In genomic region chr17:41369023-41369422, GRCh38 we compare ENCODE assay signal across 42 cellular contexts. TPM values are rescaled to one million over a fixed set of nuclear protein-coding genes. Genes with fewer than 3 reads are reported as not detected.
"Had no signal": no experiment of that assay in that cellular context is flagged by ENCODE, and none has a peak within 500 bp of the region (broad histone marks: within the 10 kb centered on the region; RNA-seq: fewer than 3 reads in every experiment).

No MANE protein-coding gene starts in this region.

- H3K27me3 Mint-ChIP-seq: activated naive CD4-positive, alpha-beta T cell treated with anti-CD3 and anti-CD28 coated beads, Interleukin-2, amount 10 ng/mL, durations not matched to agents 7 days and 5 days; activated naive CD4-positive, alpha-beta T cell treated with anti-CD3 and anti-CD28 coated beads, Interleukin-2, amount 50 U/mL, for 24 hours; activated naive CD8-positive, alpha-beta T cell; activated naive CD8-positive, alpha-beta T cell treated with anti-CD3 and anti-CD28 coated beads for 36 hours; activated naive CD8-positive, alpha-beta T cell treated with anti-CD3 and anti-CD28 coated beads, Interleukin-2, amount 10 ng/mL, durations not matched to agents 7 days and 5 days; activated naive CD8-positive, alpha-beta T cell treated with anti-CD3 and anti-CD28 coated beads, Interleukin-2, amount 50 U/mL, for 24 hours; activated T-cell treated with anti-CD3 and anti-CD28 coated beads, Interleukin-2, amount 50 U/mL, for 24 hours; activated T-helper 17 cell treated with anti-CD3 and anti-CD28 coated beads, Interleukin-2, amount 50 U/mL, for 72 hours; central memory CD8-positive, alpha-beta T cell had no signal

- ATAC-seq: activated naive CD4-positive, alpha-beta T cell treated with anti-CD3 and anti-CD28 coated beads, Interleukin-2, amount 50 U/mL, for 72 hours; activated naive CD8-positive, alpha-beta T cell treated with anti-CD3 and anti-CD28 coated beads, Interleukin-2, amount 50 U/mL, for 24 hours; activated T-cell treated with anti-CD3 and anti-CD28 coated beads, Interleukin-2, amount 50 U/mL, for 4 hours; activated T-helper 17 cell treated with anti-CD3 and anti-CD28 coated beads, Interleukin-2, amount 50 U/mL, for 72 hours; body of pancreas had no signal

- H3K36me3 Mint-ChIP-seq: activated naive CD4-positive, alpha-beta T cell treated with anti-CD3 and anti-CD28 coated beads, Interleukin-2, amount 10 ng/mL, durations not matched to agents 7 days and 5 days; activated naive CD4-positive, alpha-beta T cell treated with anti-CD3 and anti-CD28 coated beads, Interleukin-2, amount 50 U/mL, for 24 hours; activated naive CD4-positive, alpha-beta T cell treated with anti-CD3 and anti-CD28 coated beads, Interleukin-2, amount 50 U/mL, for 72 hours; activated naive CD8-positive, alpha-beta T cell; activated naive CD8-positive, alpha-beta T cell treated with anti-CD3 and anti-CD28 coated beads for 36 hours; activated naive CD8-positive, alpha-beta T cell treated with anti-CD3 and anti-CD28 coated beads, Interleukin-2, amount 10 ng/mL, durations not matched to agents 7 days and 5 days; brain had no signal

- H3K27ac Mint-ChIP-seq: activated naive CD4-positive, alpha-beta T cell treated with anti-CD3 and anti-CD28 coated beads for 36 hours; activated naive CD4-positive, alpha-beta T cell treated with anti-CD3 and anti-CD28 coated beads, Interleukin-2, amount 10 ng/mL, durations not matched to agents 7 days and 5 days; activated naive CD4-positive, alpha-beta T cell treated with anti-CD3 and anti-CD28 coated beads, Interleukin-2, amount 50 U/mL, for 24 hours; activated naive CD4-positive, alpha-beta T cell treated with anti-CD3 and anti-CD28 coated beads, Interleukin-2, amount 50 U/mL, for 72 hours; activated naive CD8-positive, alpha-beta T cell; activated naive CD8-positive, alpha-beta T cell treated with anti-CD3 and anti-CD28 coated beads for 36 hours; activated naive CD8-positive, alpha-beta T cell treated with anti-CD3 and anti-CD28 coated beads, Interleukin-2, amount 10 ng/mL, durations not matched to agents 7 days and 5 days; activated naive CD8-positive, alpha-beta T cell treated with anti-CD3 and anti-CD28 coated beads, Interleukin-2, amount 50 U/mL, for 24 hours; activated T-cell treated with anti-CD3 and anti-CD28 coated beads, Interleukin-2, amount 50 U/mL, for 24 hours; activated T-cell treated with anti-CD3 and anti-CD28 coated beads, Interleukin-2, amount 50 U/mL, for 72 hours; activated T-helper 1 cell treated with anti-CD3 and anti-CD28 coated beads, Interleukin-12 subunit alpha, Interleukin-12 subunit beta, Interleukin-2, Interleukin-4 antibody, amounts not matched to agents 30 ng/mL and 10 ng/mL and 1 ng/mL, durations not matched to agents 14 hours and 24 hours and 36 hours; activated T-helper 17 cell treated with anti-CD3 and anti-CD28 coated beads, Interleukin-2, amount 50 U/mL, for 72 hours; activated T-helper 2 cell treated with anti-CD3 and anti-CD28 coated beads, Interferon-gamma antibody, Interleukin-2, Interleukin-4, amounts not matched to agents 10 μg/mL and 5 μg/mL and 100 μg/mL, durations not matched to agents 14 hours and 24 hours and 36 hours; brain had no signal

- H3K4me3 Mint-ChIP-seq: activated naive CD4-positive, alpha-beta T cell treated with anti-CD3 and anti-CD28 coated beads for 36 hours; activated naive CD4-positive, alpha-beta T cell treated with anti-CD3 and anti-CD28 coated beads, Interleukin-2, amount 10 ng/mL, durations not matched to agents 7 days and 5 days; activated naive CD4-positive, alpha-beta T cell treated with anti-CD3 and anti-CD28 coated beads, Interleukin-2, amount 50 U/mL, for 24 hours; activated naive CD8-positive, alpha-beta T cell; activated naive CD8-positive, alpha-beta T cell treated with anti-CD3 and anti-CD28 coated beads for 36 hours; activated naive CD8-positive, alpha-beta T cell treated with anti-CD3 and anti-CD28 coated beads, Interleukin-2, amount 10 ng/mL, durations not matched to agents 7 days and 5 days; activated naive CD8-positive, alpha-beta T cell treated with anti-CD3 and anti-CD28 coated beads, Interleukin-2, amount 50 U/mL, for 24 hours; activated T-cell treated with anti-CD3 and anti-CD28 coated beads, Interleukin-2, amount 50 U/mL, for 24 hours; activated T-cell treated with anti-CD3 and anti-CD28 coated beads, Interleukin-2, amount 50 U/mL, for 4 hours; activated T-cell treated with anti-CD3 and anti-CD28 coated beads, Interleukin-2, amount 50 U/mL, for 72 hours; activated T-helper 1 cell treated with anti-CD3 and anti-CD28 coated beads, Interleukin-12 subunit alpha, Interleukin-12 subunit beta, Interleukin-2, Interleukin-4 antibody, amounts not matched to agents 30 ng/mL and 10 ng/mL and 1 ng/mL, durations not matched to agents 14 hours and 24 hours and 36 hours; activated T-helper 17 cell treated with anti-CD3 and anti-CD28 coated beads, Interleukin-2, amount 50 U/mL, for 72 hours; brain; central memory CD8-positive, alpha-beta T cell had no signal

- H3K9me3 ChIP-seq: adrenal gland, ascending aorta, body of pancreas, breast epithelium had no signal

- H3K4me1 Mint-ChIP-seq: activated naive CD4-positive, alpha-beta T cell treated with anti-CD3 and anti-CD28 coated beads, Interleukin-2, amount 10 ng/mL, durations not matched to agents 7 days and 5 days; activated naive CD8-positive, alpha-beta T cell treated with anti-CD3 and anti-CD28 coated beads, Interleukin-2, amount 10 ng/mL, durations not matched to agents 7 days and 5 days; activated naive CD8-positive, alpha-beta T cell treated with anti-CD3 and anti-CD28 coated beads, Interleukin-2, amount 50 U/mL, for 24 hours; activated T-helper 17 cell treated with anti-CD3 and anti-CD28 coated beads, Interleukin-2, amount 50 U/mL, for 72 hours; brain had no signal

- FAIRE-seq: astrocyte, bronchial epithelial cell had no signal

- DNase-seq: activated effector memory CD4-positive, alpha-beta T cell treated with anti-CD3 and anti-CD28 coated beads, Interleukin-2, amount 50 U/mL, for 16 hours; activated effector memory CD4-positive, alpha-beta T cell treated with Interleukin-2 at 50 U/mL for 16 hours; activated gamma-delta T cell; activated gamma-delta T cell treated with Interleukin-2 at 50 U/mL for 16 hours; activated naive CD4-positive, alpha-beta T cell; activated naive CD4-positive, alpha-beta T cell treated with anti-CD3 and anti-CD28 coated beads for 36 hours; activated naive CD4-positive, alpha-beta T cell treated with anti-CD3 and anti-CD28 coated beads, Interleukin-2, amount 10 ng/mL, durations not matched to agents 7 days and 5 days; activated naive CD4-positive, alpha-beta T cell treated with anti-CD3 and anti-CD28 coated beads, Interleukin-2, amount 50 U/mL, for 16 hours; activated naive CD4-positive, alpha-beta T cell treated with Interleukin-2 at 50 U/mL for 16 hours; activated naive CD8-positive, alpha-beta T cell treated with anti-CD3 and anti-CD28 coated beads for 36 hours; activated naive CD8-positive, alpha-beta T cell treated with anti-CD3 and anti-CD28 coated beads, Interleukin-2, amount 10 ng/mL, durations not matched to agents 7 days and 5 days; activated naive CD8-positive, alpha-beta T cell treated with anti-CD3 and anti-CD28 coated beads, Interleukin-2, amount 50 U/mL, for 24 hours; activated T-cell treated with anti-CD3 and anti-CD28 coated beads, Interleukin-2, amount 50 U/mL, for 24 hours; activated T-cell treated with anti-CD3 and anti-CD28 coated beads, Interleukin-2, amount 50 U/mL, for 4 hours; activated T-cell treated with anti-CD3 and anti-CD28 coated beads, Interleukin-2, amount 50 U/mL, for 48 hours; activated T-cell treated with anti-CD3 and anti-CD28 coated beads, Interleukin-2, amount 50 U/mL, for 72 hours; adrenal gland; amniotic stem cell; amygdala; anterior cingulate cortex; aorta; body of pancreas; brain microvascular endothelial cell; caudate nucleus; central memory CD4-positive, alpha-beta T cell; cerebellar nuclear complex had no signal

RNA-seq across cellular contexts. Expression of gene KRT33B, which starts 0.6 kb away (rescaled TPM):
- total RNA-seq: activated naive CD4-positive, alpha-beta T cell treated with anti-CD3 and anti-CD28 coated beads for 36 hours; activated naive CD4-positive, alpha-beta T cell treated with anti-CD3 and anti-CD28 coated beads, Interleukin-2, amount 50 U/mL, for 72 hours; activated naive CD8-positive, alpha-beta T cell treated with anti-CD3 and anti-CD28 coated beads for 36 hours; activated naive CD8-positive, alpha-beta T cell treated with anti-CD3 and anti-CD28 coated beads, Interleukin-2, amount 10 ng/mL, durations not matched to agents 7 days and 5 days; activated T-cell treated with anti-CD3 and anti-CD28 coated beads, Interleukin-2, amount 50 U/mL, for 4 hours; activated T-cell treated with anti-CD3 and anti-CD28 coated beads, Interleukin-2, amount 50 U/mL, for 72 hours; activated T-helper 1 cell treated with anti-CD3 and anti-CD28 coated beads, Interleukin-12 subunit alpha, Interleukin-12 subunit beta, Interleukin-2, Interleukin-4 antibody, amounts not matched to agents 30 ng/mL and 10 ng/mL and 1 ng/mL, durations not matched to agents 14 hours and 24 hours and 36 hours; activated T-helper 17 cell treated with anti-CD3 and anti-CD28 coated beads, Interleukin-2, amount 50 U/mL, for 72 hours; activated T-helper 2 cell treated with anti-CD3 and anti-CD28 coated beads, Interferon-gamma antibody, Interleukin-2, Interleukin-4, amounts not matched to agents 10 μg/mL and 5 μg/mL and 100 μg/mL, durations not matched to agents 14 hours and 24 hours and 36 hours; adrenal gland; aorta; ascending aorta; astrocyte; body of pancreas; breast epithelium; cardiac muscle cell; cardiac septum; cerebellum; chondrocyte had no signal

RNA-seq across cellular contexts. Expression of gene KRT34, which starts 13.1 kb away (rescaled TPM):
- total RNA-seq: activated naive CD4-positive, alpha-beta T cell treated with anti-CD3 and anti-CD28 coated beads for 36 hours; activated naive CD4-positive, alpha-beta T cell treated with anti-CD3 and anti-CD28 coated beads, Interleukin-2, amount 50 U/mL, for 72 hours; activated naive CD8-positive, alpha-beta T cell treated with anti-CD3 and anti-CD28 coated beads for 36 hours; activated naive CD8-positive, alpha-beta T cell treated with anti-CD3 and anti-CD28 coated beads, Interleukin-2, amount 10 ng/mL, durations not matched to agents 7 days and 5 days; activated T-cell treated with anti-CD3 and anti-CD28 coated beads, Interleukin-2, amount 50 U/mL, for 4 hours; activated T-cell treated with anti-CD3 and anti-CD28 coated beads, Interleukin-2, amount 50 U/mL, for 72 hours; activated T-helper 1 cell treated with anti-CD3 and anti-CD28 coated beads, Interleukin-12 subunit alpha, Interleukin-12 subunit beta, Interleukin-2, Interleukin-4 antibody, amounts not matched to agents 30 ng/mL and 10 ng/mL and 1 ng/mL, durations not matched to agents 14 hours and 24 hours and 36 hours; activated T-helper 17 cell treated with anti-CD3 and anti-CD28 coated beads, Interleukin-2, amount 50 U/mL, for 72 hours; activated T-helper 2 cell treated with anti-CD3 and anti-CD28 coated beads, Interferon-gamma antibody, Interleukin-2, Interleukin-4, amounts not matched to agents 10 μg/mL and 5 μg/mL and 100 μg/mL, durations not matched to agents 14 hours and 24 hours and 36 hours; adrenal gland; aorta; ascending aorta; astrocyte; body of pancreas; breast epithelium; cardiac muscle cell; cardiac septum; cerebellum; chondrocyte had no signal

RNA-seq across cellular contexts. Expression of gene KRT33A, which starts 18.4 kb away (rescaled TPM):
- total RNA-seq: activated naive CD4-positive, alpha-beta T cell treated with anti-CD3 and anti-CD28 coated beads for 36 hours; activated naive CD4-positive, alpha-beta T cell treated with anti-CD3 and anti-CD28 coated beads, Interleukin-2, amount 50 U/mL, for 72 hours; activated naive CD8-positive, alpha-beta T cell treated with anti-CD3 and anti-CD28 coated beads for 36 hours; activated naive CD8-positive, alpha-beta T cell treated with anti-CD3 and anti-CD28 coated beads, Interleukin-2, amount 10 ng/mL, durations not matched to agents 7 days and 5 days; activated T-cell treated with anti-CD3 and anti-CD28 coated beads, Interleukin-2, amount 50 U/mL, for 4 hours; activated T-cell treated with anti-CD3 and anti-CD28 coated beads, Interleukin-2, amount 50 U/mL, for 72 hours; activated T-helper 1 cell treated with anti-CD3 and anti-CD28 coated beads, Interleukin-12 subunit alpha, Interleukin-12 subunit beta, Interleukin-2, Interleukin-4 antibody, amounts not matched to agents 30 ng/mL and 10 ng/mL and 1 ng/mL, durations not matched to agents 14 hours and 24 hours and 36 hours; activated T-helper 17 cell treated with anti-CD3 and anti-CD28 coated beads, Interleukin-2, amount 50 U/mL, for 72 hours; activated T-helper 2 cell treated with anti-CD3 and anti-CD28 coated beads, Interferon-gamma antibody, Interleukin-2, Interleukin-4, amounts not matched to agents 10 μg/mL and 5 μg/mL and 100 μg/mL, durations not matched to agents 14 hours and 24 hours and 36 hours; adrenal gland; aorta; ascending aorta; astrocyte; body of pancreas; breast epithelium; bronchial epithelial cell; cardiac muscle cell; cardiac septum; cerebellum; chondrocyte had no signal

RNA-seq across cellular contexts. Expression of gene KRT31, which starts 28.4 kb away (rescaled TPM):
- total RNA-seq: activated naive CD4-positive, alpha-beta T cell treated with anti-CD3 and anti-CD28 coated beads for 36 hours; activated naive CD4-positive, alpha-beta T cell treated with anti-CD3 and anti-CD28 coated beads, Interleukin-2, amount 50 U/mL, for 72 hours; activated naive CD8-positive, alpha-beta T cell treated with anti-CD3 and anti-CD28 coated beads for 36 hours; activated naive CD8-positive, alpha-beta T cell treated with anti-CD3 and anti-CD28 coated beads, Interleukin-2, amount 10 ng/mL, durations not matched to agents 7 days and 5 days; activated T-cell treated with anti-CD3 and anti-CD28 coated beads, Interleukin-2, amount 50 U/mL, for 4 hours; activated T-cell treated with anti-CD3 and anti-CD28 coated beads, Interleukin-2, amount 50 U/mL, for 72 hours; activated T-helper 1 cell treated with anti-CD3 and anti-CD28 coated beads, Interleukin-12 subunit alpha, Interleukin-12 subunit beta, Interleukin-2, Interleukin-4 antibody, amounts not matched to agents 30 ng/mL and 10 ng/mL and 1 ng/mL, durations not matched to agents 14 hours and 24 hours and 36 hours; activated T-helper 17 cell treated with anti-CD3 and anti-CD28 coated beads, Interleukin-2, amount 50 U/mL, for 72 hours; activated T-helper 2 cell treated with anti-CD3 and anti-CD28 coated beads, Interferon-gamma antibody, Interleukin-2, Interleukin-4, amounts not matched to agents 10 μg/mL and 5 μg/mL and 100 μg/mL, durations not matched to agents 14 hours and 24 hours and 36 hours; adrenal gland; aorta; ascending aorta; astrocyte; body of pancreas; breast epithelium; bronchial epithelial cell; cardiac muscle cell; cardiac septum; cerebellum; chondrocyte had no signal

RNA-seq across cellular contexts. Expression of gene KRTAP17-1, which starts 53.5 kb away (rescaled TPM):
- total RNA-seq: activated naive CD4-positive, alpha-beta T cell treated with anti-CD3 and anti-CD28 coated beads for 36 hours; activated naive CD4-positive, alpha-beta T cell treated with anti-CD3 and anti-CD28 coated beads, Interleukin-2, amount 50 U/mL, for 72 hours; activated naive CD8-positive, alpha-beta T cell treated with anti-CD3 and anti-CD28 coated beads for 36 hours; activated naive CD8-positive, alpha-beta T cell treated with anti-CD3 and anti-CD28 coated beads, Interleukin-2, amount 10 ng/mL, durations not matched to agents 7 days and 5 days; activated T-cell treated with anti-CD3 and anti-CD28 coated beads, Interleukin-2, amount 50 U/mL, for 4 hours; activated T-cell treated with anti-CD3 and anti-CD28 coated beads, Interleukin-2, amount 50 U/mL, for 72 hours; activated T-helper 1 cell treated with anti-CD3 and anti-CD28 coated beads, Interleukin-12 subunit alpha, Interleukin-12 subunit beta, Interleukin-2, Interleukin-4 antibody, amounts not matched to agents 30 ng/mL and 10 ng/mL and 1 ng/mL, durations not matched to agents 14 hours and 24 hours and 36 hours; activated T-helper 17 cell treated with anti-CD3 and anti-CD28 coated beads, Interleukin-2, amount 50 U/mL, for 72 hours; activated T-helper 2 cell treated with anti-CD3 and anti-CD28 coated beads, Interferon-gamma antibody, Interleukin-2, Interleukin-4, amounts not matched to agents 10 μg/mL and 5 μg/mL and 100 μg/mL, durations not matched to agents 14 hours and 24 hours and 36 hours; adrenal gland; aorta; ascending aorta; astrocyte; body of pancreas; breast epithelium; bronchial epithelial cell; cardiac muscle cell; cardiac septum; cerebellum; chondrocyte had no signal
